ENCODE assay signal across 15 cellular contexts in the genomic region with DNA sequence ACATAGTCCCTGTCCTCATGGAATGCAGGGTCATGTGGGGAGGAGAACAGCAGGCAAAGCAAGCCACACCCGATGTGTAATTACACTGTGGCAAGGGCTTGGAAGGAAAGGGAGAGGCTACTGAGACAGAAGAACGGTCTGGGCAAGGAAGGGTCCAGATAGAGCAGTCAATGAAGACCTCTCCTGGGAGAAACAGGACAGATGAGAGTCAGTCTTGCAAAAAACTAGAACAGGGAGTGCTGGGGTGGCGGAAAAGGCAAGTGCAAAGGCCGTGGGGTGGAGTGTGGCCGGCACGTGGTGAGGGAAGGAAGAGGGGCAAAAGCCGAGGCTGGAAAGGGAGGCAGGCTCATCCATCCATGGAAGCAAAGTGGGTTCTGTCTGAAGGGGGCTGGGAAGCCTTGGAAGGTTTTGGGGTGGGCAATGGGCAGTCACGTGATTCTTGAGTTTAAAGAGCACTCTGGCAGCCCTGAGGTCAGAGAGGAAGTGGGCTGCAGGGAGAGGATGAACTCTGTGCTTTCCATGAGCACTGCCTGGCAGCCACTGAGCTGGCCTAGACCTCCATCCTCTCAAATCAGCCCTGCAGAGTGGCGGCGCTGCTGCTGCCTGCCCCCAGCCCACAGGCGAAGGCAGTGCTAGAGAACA.
DNase-seq lines count a peak whose midpoint lies in the region; ATAC-seq and TF ChIP-seq lines count a peak whose summit lies in the region.
"Had no signal": no experiment of that assay in that cellular context is flagged by ENCODE, and none has a peak within 500 bp of the region (broad histone marks: within the 10 kb centered on the region; RNA-seq: fewer than 3 reads in every experiment).

No MANE protein-coding gene starts in this region.

- TF ChIP-seq CTCF in WTC11 (IDR thresholded peaks at IDR 0.05) (no peak), mammary epithelial cell (conservative IDR thresholded peaks at IDR 0.05 in 1 of 2, IDR thresholded peaks at IDR 0.05 in 1 of 2; ENCODE audit: extremely low read depth in 1 of 2, insufficient read depth in 1 of 2, low read depth in 1 of 2, low read length in 2 of 2) (no peak)

- POLR2A ChIA-PET in WTC11 (lab: Charles Lee), result no interaction called here
- POLR2A ChIA-PET in naive thymus-derived CD8-positive, alpha-beta T cell (lab: Charles Lee), result no interaction called here

- H3K4me3 ChIP-seq in mammary epithelial cell (replicated peaks in 1 of 3; ENCODE audit: insufficient read depth in 1 of 3, low read depth in 2 of 3, low read length in 3 of 3), result no peak overlapping the region
- H3K4me3 ChIP-seq: GM12878 had no signal

- no peak for ATAC-seq in WTC11
- ATAC-seq in GM19455 (IDR thresholded peaks at IDR 0.05; ENCODE audit: unreplicated experiment), result no peak
- no peak for ATAC-seq in naive thymus-derived CD8-positive, alpha-beta T cell
- ATAC-seq in HG03521 (IDR thresholded peaks at IDR 0.05; ENCODE audit: unreplicated experiment), result no peak
- ATAC-seq: GM12878 had no signal

- H3K27me3 Mint-ChIP-seq in activated naive CD4-positive, alpha-beta T cell treated with anti-CD3 and anti-CD28 coated beads, Interleukin-2, amount 10 ng/mL, durations not matched to agents 7 days and 5 days, result peaks cover 49% of the 10 kb centered on the region
- H3K27me3 Mint-ChIP-seq in activated naive CD4-positive, alpha-beta T cell treated with anti-CD3 and anti-CD28 coated beads for 36 hours (ENCODE audit: low read depth), result peaks cover 12% of the 10 kb centered on the region
- H3K27me3 Mint-ChIP-seq in WTC11 (ENCODE audit: low read depth), result peaks cover 35% of the 10 kb centered on the region
- peaks cover 5 to 28% (median 23%) of the 10 kb centered on the region in 5 donors for H3K27me3 Mint-ChIP-seq in naive thymus-derived CD8-positive, alpha-beta T cell

- H3K27ac Mint-ChIP-seq in activated naive CD4-positive, alpha-beta T cell treated with anti-CD3 and anti-CD28 coated beads, Interleukin-2, amount 10 ng/mL, durations not matched to agents 7 days and 5 days, result peak overlapping the region; percentile 53
- H3K27ac Mint-ChIP-seq in activated naive CD4-positive, alpha-beta T cell treated with anti-CD3 and anti-CD28 coated beads for 36 hours, result no peak overlapping the region
- no peak overlapping the region for H3K27ac Mint-ChIP-seq in WTC11
- no peak overlapping the region for H3K27ac Mint-ChIP-seq in naive thymus-derived CD8-positive, alpha-beta T cell

- no peaks in the 10 kb centered on the region for H3K9me3 ChIP-seq in mammary epithelial cell (replicated peaks; ENCODE audit: insufficient read depth, low read length)
- H3K9me3 ChIP-seq: Caco-2 had no signal

- no peaks in the 10 kb centered on the region for H3K36me3 Mint-ChIP-seq in activated naive CD4-positive, alpha-beta T cell treated with anti-CD3 and anti-CD28 coated beads, Interleukin-2, amount 10 ng/mL, durations not matched to agents 7 days and 5 days
- no peaks in the 10 kb centered on the region for H3K36me3 Mint-ChIP-seq in activated naive CD4-positive, alpha-beta T cell treated with anti-CD3 and anti-CD28 coated beads for 36 hours (ENCODE audit: low read depth)
- no peaks in the 10 kb centered on the region for H3K36me3 Mint-ChIP-seq in WTC11
- H3K36me3 Mint-ChIP-seq in naive thymus-derived CD8-positive, alpha-beta T cell, result no peaks in the 10 kb centered on the region

- no TSS peak for BruUV-seq in mammary epithelial cell (replicated peaks; lab: Mats Ljungman, UMichigan)

- CTCF ChIA-PET in activated naive CD4-positive, alpha-beta T cell treated with anti-CD3 and anti-CD28 coated beads, Interleukin-2, amount 10 ng/mL, durations not matched to agents 7 days and 5 days (lab: Charles Lee), result no interaction called here
- CTCF ChIA-PET in activated naive CD4-positive, alpha-beta T cell treated with anti-CD3 and anti-CD28 coated beads for 36 hours (lab: Charles Lee), result no interaction called here
- CTCF ChIA-PET in WTC11 (lab: Charles Lee) (interaction anchor here (0.7 to 1.5 kb wide), 3 partner anchors 25 to 185 kb away, joined by 3 to 6 read pairs (median 3); no protein-coding TSS in a partner anchor), mammary epithelial cell (lab: Charles Lee; ENCODE audit: low non-redundant PET) (no interaction called here)

- H4K20me1 ChIP-seq in mammary epithelial cell (ENCODE audit: insufficient read depth, low read length), result no peaks in the 10 kb centered on the region

- H3K4me1 ChIP-seq in mammary epithelial cell (ENCODE audit: insufficient read depth, low read length), result no peaks in the 10 kb centered on the region
- H3K4me1 ChIP-seq: Caco-2 had no signal

- DNase-seq in activated naive CD4-positive, alpha-beta T cell treated with anti-CD3 and anti-CD28 coated beads, Interleukin-2, amount 10 ng/mL, durations not matched to agents 7 days and 5 days, result no peak
- no peak for DNase-seq in activated naive CD4-positive, alpha-beta T cell treated with anti-CD3 and anti-CD28 coated beads for 36 hours
- DNase-seq in WTC11 (ENCODE audit: low spot score) (no peak), myocyte (ENCODE audit: low read depth) (peak; percentile 66), mammary epithelial cell (no peak)
- DNase-seq in naive thymus-derived CD8-positive, alpha-beta T cell, result no peak
- DNase-seq: Caco-2, DMS53, Kasumi-1, NCI-H1417 treated with DMSO at 0.1 percent for 48 hours, NCI-H2029, NCI-H524 had no signal

- WGBS in mammary epithelial cell (ENCODE audit: low coverage, missing lambda C conversion rate), result 81% methylated on average over 11 of the region's 11 CpGs

- H2AFZ ChIP-seq in mammary epithelial cell (ENCODE audit: low read depth, low read length), result no peak overlapping the region

- H3K27me3 ChIP-seq in mammary epithelial cell (ENCODE audit: insufficient read depth, low read length), result no peaks in the 10 kb centered on the region

- H3K27ac ChIP-seq in mammary epithelial cell (ENCODE audit: insufficient read depth, low read depth, low read length), result no peak overlapping the region

- dilution Hi-C loops in mammary epithelial cell (cut with HindIII; ENCODE audit: low sequenced_read_pairs), result loop anchor here (5.0 kb wide), 1 partner anchor 64 kb away; no protein-coding TSS in a partner anchor

- H3K4me1 Mint-ChIP-seq in activated naive CD4-positive, alpha-beta T cell treated with anti-CD3 and anti-CD28 coated beads, Interleukin-2, amount 10 ng/mL, durations not matched to agents 7 days and 5 days, result no peaks in the 10 kb centered on the region
- no peaks in the 10 kb centered on the region for H3K4me1 Mint-ChIP-seq in activated naive CD4-positive, alpha-beta T cell treated with anti-CD3 and anti-CD28 coated beads for 36 hours (ENCODE audit: low read depth)
- H3K4me1 Mint-ChIP-seq in WTC11, result peaks cover 15% of the 10 kb centered on the region
- no peaks in the 10 kb centered on the region for H3K4me1 Mint-ChIP-seq in naive thymus-derived CD8-positive, alpha-beta T cell

- H3K36me3 ChIP-seq in mammary epithelial cell (ENCODE audit: insufficient read depth, low read length), result no peaks in the 10 kb centered on the region

- H3K79me2 ChIP-seq in mammary epithelial cell (ENCODE audit: insufficient read depth, low read length), result no peaks in the 10 kb centered on the region

- in situ Hi-C loops in mammary epithelial cell (cut with MboI; ENCODE audit: low sequenced_read_pairs in 2 of 2), result loop anchor here in 1 of 2 donors (25.0 kb wide), 1 partner anchor 191 kb away; a partner anchor contains a TSS

- no peak overlapping the region for H3K4me2 ChIP-seq in mammary epithelial cell (ENCODE audit: insufficient read depth, low read depth, low read length)

- no peak overlapping the region for H3K4me3 Mint-ChIP-seq in activated naive CD4-positive, alpha-beta T cell treated with anti-CD3 and anti-CD28 coated beads, Interleukin-2, amount 10 ng/mL, durations not matched to agents 7 days and 5 days
- no peak overlapping the region for H3K4me3 Mint-ChIP-seq in activated naive CD4-positive, alpha-beta T cell treated with anti-CD3 and anti-CD28 coated beads for 36 hours
- H3K4me3 Mint-ChIP-seq in WTC11, result no peak overlapping the region
- no peak overlapping the region for H3K4me3 Mint-ChIP-seq in naive thymus-derived CD8-positive, alpha-beta T cell

- H3K9ac ChIP-seq in mammary epithelial cell (ENCODE audit: insufficient read depth, low read length), result no peak overlapping the region

- intact Hi-C loops in activated naive CD4-positive, alpha-beta T cell treated with anti-CD3 and anti-CD28 coated beads for 36 hours (cut with micrococcal nuclease), result no loop called here
- intact Hi-C loops in mammary epithelial cell (cut with micrococcal nuclease), result no loop called here

- H3K9me3 Mint-ChIP-seq in activated naive CD4-positive, alpha-beta T cell treated with anti-CD3 and anti-CD28 coated beads, Interleukin-2, amount 10 ng/mL, durations not matched to agents 7 days and 5 days, result no peaks in the 10 kb centered on the region
- H3K9me3 Mint-ChIP-seq in activated naive CD4-positive, alpha-beta T cell treated with anti-CD3 and anti-CD28 coated beads for 36 hours, result no peaks in the 10 kb centered on the region
- H3K9me3 Mint-ChIP-seq in WTC11, result peaks cover 23% of the 10 kb centered on the region
- H3K9me3 Mint-ChIP-seq in naive thymus-derived CD8-positive, alpha-beta T cell, result peaks cover 0 to 6% (median 0%) of the 10 kb centered on the region in 9 donors

TF ChIP-seq in WTC11, 78 proteins besides CTCF, POLR2A, EP300 and RAD21:
- TF ChIP-seq ZNF317 (CRISPR knock-in tag; IDR thresholded peaks at IDR 0.05; ENCODE audit: borderline replicate concordance, low read depth) (no peak), GABPB1 (CRISPR knock-in tag; IDR thresholded peaks at IDR 0.05) (0 out of 2 replicates have a peak, but pooled peaks have one; percentile 9)
